24 cellular contexts compared by ENCODE assay signal in the genomic region with DNA sequence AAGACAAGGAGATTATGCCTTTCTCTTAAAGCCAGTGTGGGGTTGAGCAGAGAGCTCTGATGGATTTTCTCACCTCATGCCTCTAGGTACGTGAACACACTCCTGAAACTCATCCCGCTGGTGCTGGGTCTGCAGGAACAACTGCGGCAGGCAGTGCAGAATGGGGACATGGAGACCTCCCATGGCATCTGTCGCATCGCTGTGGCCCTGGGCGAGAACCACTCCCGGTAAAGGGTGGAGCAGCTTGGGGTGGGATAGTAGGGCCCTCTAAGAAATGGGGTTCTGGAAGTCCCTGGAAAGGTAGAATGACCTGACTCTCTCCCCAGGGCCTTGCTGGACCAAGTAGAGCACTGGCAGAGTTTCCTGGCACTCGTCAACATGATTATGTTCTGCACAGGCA.
DNase-seq lines count a peak whose midpoint lies in the region; FAIRE-seq and TF ChIP-seq lines count a peak whose summit lies in the region.
"Had no signal": no experiment of that assay in that cellular context is flagged by ENCODE, and none has a peak within 500 bp of the region (broad histone marks: within the 10 kb centered on the region; RNA-seq: fewer than 3 reads in every experiment).

No MANE protein-coding gene starts in this region.

- TF ChIP-seq POLR2A in H54 (IDR thresholded peaks at IDR 0.05; ENCODE audit: low read depth, low read length): no peak

- no peak for FAIRE-seq in H54 (lab: Jason Lieb, UNC)
- FAIRE-seq: A549, D721Med, GM12891, GM18507 had no signal

- DNase-seq in substantia nigra (lab: John Stamatoyannopoulos, UW): no peak
- no peak for DNase-seq in kidney tubule cell (ENCODE audit: low spot score)
- no peak for DNase-seq in H54 (ENCODE audit: insufficient read length, low spot score)
- no peak for DNase-seq in DMS53 (lab: John Stamatoyannopoulos, UW)
- no peak for DNase-seq in NAMALWA (ENCODE audit: low spot score)
- DNase-seq: 8988T; ACHN; AML-193; BE2C; CD4-positive, alpha-beta T cell; CD8-positive, alpha-beta memory T cell; DMS 273 treated with DMSO at 0.1 percent for 48 hours; DMS79 treated with DMSO at 0.1 percent for 48 hours; GF-D8; GOT3; H7; HCEC 1CT had no signal

- peak overlapping the region; percentile 100 for H3K27ac ChIP-seq in angular gyrus (ENCODE audit: low read depth, low read length)
- H3K27ac ChIP-seq in cingulate gyrus (ENCODE audit: low read depth, low read length): peak overlapping the region; percentile 98
- peak overlapping the region; percentile 98 for H3K27ac ChIP-seq in substantia nigra (ENCODE audit: low read depth, low read length, poor library complexity, severe bottlenecking)
- H3K27ac ChIP-seq: A549; BLaER1 treated with 17β-estradiol and CSF1 and Interleukin-3, amounts not matched to agents 10 nM and 100 nM had no signal
